12 cellular contexts compared by ENCODE assay signal in genomic region chr12:109720152-109720855, GRCh38.
DNase-seq lines count a peak whose midpoint lies in the region.
"Had no signal": no experiment of that assay in that cellular context is flagged by ENCODE, and none has a peak within 500 bp of the region (broad histone marks: within the 10 kb centered on the region; RNA-seq: fewer than 3 reads in every experiment).

No MANE protein-coding gene starts in this region.

- peak overlapping the region; percentile 60 for H3K27ac ChIP-seq in cingulate gyrus (ENCODE audit: low read depth, low read length)

- peak; percentile 25 to 71 for DNase-seq in NCI-H2081 (lab: John Stamatoyannopoulos, UW)
- no peak for DNase-seq in NCI-H2081 treated with DMSO at 0.1 percent for 48 hours (lab: John Stamatoyannopoulos, UW)
- peak; percentile 88 for DNase-seq in medulla oblongata (ENCODE audit: extremely low spot score)
- peak; percentile 76 for DNase-seq in superior temporal gyrus (ENCODE audit: extremely low spot score)
- no peak for DNase-seq in glomerular visceral epithelial cell (ENCODE audit: extremely low spot score)
- no peak for DNase-seq in DMS153 (lab: John Stamatoyannopoulos, UW)
- DNase-seq in NCI-H2107 treated with DMSO at 0.1 percent for 48 hours (lab: John Stamatoyannopoulos, UW; ENCODE audit: unreplicated experiment) = no peak
- DNase-seq: ACHN; activated CD4-positive, alpha-beta T cell treated with anti-CD3 and anti-CD28 coated beads for 4 hours; NCI-H1048; T-helper 1 cell had no signal

Comparison
In these comparisons a context has a peak if more than half of its experiments do, and no peak if none do; other contexts are left out.
1. DNase-seq: peak in NCI-H2081 (2 of 2), medulla oblongata (single experiment) and superior temporal gyrus (single experiment); none in NCI-H2081 treated with DMSO at 0.1 percent for 48 hours (single experiment), glomerular visceral epithelial cell (single experiment), DMS153 (single experiment) and NCI-H2107 treated with DMSO at 0.1 percent for 48 hours (single experiment).